In the genomic region with DNA sequence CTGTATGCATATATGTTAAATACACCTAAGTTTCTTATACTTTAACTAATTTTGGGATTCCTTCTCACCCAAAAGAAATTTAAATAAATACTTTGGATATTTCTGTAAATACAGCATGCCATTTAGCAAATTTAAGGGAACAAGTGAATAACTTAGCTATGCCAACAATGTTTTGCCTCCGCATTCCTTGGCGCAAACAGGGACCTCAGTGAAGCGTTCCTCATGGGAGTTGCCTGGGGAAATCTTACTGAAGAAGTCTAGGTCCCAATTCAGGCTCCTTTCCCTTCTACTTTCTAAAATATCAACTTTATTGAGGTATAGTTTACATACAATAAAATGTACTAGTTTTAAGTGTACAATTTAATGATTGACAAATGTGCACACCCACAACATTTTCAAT, we compare ENCODE assay signal across 1 cellular context.
TF ChIP-seq lines count a peak whose summit lies in the region.

No MANE protein-coding gene starts in this region.

TF ChIP-seq in GM23338, 12 proteins besides CTCF, POLR2A, EP300 and RAD21:
- TF ChIP-seq, protein P1, sequence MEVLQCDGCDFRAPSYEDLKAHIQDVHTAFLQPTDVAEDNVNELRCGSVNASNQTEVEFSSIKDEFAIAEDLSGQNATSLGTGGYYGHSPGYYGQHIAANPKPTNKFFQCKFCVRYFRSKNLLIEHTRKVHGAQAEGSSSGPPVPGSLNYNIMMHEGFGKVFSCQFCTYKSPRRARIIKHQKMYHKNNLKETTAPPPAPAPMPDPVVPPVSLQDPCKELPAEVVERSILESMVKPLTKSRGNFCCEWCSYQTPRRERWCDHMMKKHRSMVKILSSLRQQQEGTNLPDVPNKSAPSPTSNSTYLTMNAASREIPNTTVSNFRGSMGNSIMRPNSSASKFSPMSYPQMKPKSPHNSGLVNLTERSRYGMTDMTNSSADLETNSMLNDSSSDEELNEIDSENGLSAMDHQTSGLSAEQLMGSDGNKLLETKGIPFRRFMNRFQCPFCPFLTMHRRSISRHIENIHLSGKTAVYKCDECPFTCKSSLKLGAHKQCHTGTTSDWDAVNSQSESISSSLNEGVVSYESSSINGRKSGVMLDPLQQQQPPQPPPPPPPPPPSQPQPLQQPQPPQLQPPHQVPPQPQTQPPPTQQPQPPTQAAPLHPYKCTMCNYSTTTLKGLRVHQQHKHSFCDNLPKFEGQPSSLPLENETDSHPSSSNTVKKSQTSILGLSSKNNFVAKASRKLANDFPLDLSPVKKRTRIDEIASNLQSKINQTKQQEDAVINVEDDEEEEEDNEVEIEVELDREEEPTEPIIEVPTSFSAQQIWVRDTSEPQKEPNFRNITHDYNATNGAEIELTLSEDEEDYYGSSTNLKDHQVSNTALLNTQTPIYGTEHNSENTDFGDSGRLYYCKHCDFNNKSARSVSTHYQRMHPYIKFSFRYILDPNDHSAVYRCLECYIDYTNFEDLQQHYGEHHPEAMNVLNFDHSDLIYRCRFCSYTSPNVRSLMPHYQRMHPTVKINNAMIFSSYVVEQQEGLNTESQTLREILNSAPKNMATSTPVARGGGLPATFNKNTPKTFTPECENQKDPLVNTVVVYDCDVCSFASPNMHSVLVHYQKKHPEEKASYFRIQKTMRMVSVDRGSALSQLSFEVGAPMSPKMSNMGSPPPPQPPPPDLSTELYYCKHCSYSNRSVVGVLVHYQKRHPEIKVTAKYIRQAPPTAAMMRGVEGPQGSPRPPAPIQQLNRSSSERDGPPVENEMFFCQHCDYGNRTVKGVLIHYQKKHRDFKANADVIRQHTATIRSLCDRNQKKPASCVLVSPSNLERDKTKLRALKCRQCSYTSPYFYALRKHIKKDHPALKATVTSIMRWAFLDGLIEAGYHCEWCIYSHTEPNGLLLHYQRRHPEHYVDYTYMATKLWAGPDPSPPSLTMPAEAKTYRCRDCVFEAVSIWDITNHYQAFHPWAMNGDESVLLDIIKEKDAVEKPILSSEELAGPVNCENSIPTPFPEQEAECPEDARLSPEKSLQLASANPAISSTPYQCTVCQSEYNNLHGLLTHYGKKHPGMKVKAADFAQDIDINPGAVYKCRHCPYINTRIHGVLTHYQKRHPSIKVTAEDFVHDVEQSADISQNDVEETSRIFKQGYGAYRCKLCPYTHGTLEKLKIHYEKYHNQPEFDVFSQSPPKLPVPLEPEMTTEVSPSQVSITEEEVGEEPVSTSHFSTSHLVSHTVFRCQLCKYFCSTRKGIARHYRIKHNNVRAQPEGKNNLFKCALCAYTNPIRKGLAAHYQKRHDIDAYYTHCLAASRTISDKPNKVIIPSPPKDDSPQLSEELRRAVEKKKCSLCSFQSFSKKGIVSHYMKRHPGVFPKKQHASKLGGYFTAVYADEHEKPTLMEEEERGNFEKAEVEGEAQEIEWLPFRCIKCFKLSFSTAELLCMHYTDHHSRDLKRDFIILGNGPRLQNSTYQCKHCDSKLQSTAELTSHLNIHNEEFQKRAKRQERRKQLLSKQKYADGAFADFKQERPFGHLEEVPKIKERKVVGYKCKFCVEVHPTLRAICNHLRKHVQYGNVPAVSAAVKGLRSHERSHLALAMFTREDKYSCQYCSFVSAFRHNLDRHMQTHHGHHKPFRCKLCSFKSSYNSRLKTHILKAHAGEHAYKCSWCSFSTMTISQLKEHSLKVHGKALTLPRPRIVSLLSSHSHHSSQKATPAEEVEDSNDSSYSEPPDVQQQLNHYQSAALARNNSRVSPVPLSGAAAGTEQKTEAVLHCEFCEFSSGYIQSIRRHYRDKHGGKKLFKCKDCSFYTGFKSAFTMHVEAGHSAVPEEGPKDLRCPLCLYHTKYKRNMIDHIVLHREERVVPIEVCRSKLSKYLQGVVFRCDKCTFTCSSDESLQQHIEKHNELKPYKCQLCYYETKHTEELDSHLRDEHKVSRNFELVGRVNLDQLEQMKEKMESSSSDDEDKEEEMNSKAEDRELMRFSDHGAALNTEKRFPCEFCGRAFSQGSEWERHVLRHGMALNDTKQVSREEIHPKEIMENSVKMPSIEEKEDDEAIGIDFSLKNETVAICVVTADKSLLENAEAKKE (CRISPR knock-in tag; IDR thresholded peaks at IDR 0.05) = no peak
- TF ChIP-seq POLR2AphosphoS5 (IDR thresholded peaks at IDR 0.05; ENCODE audit: low read depth) (no peak), CREB1 (CRISPR knock-in tag; IDR thresholded peaks at IDR 0.05; ENCODE audit: low read depth) (no peak), ZNF331 (CRISPR knock-in tag; IDR thresholded peaks at IDR 0.05; ENCODE audit: low read depth) (no peak), STAT1 (IDR thresholded peaks at IDR 0.05; ENCODE audit: unreplicated experiment) (no peak), JUNB (IDR thresholded peaks at IDR 0.05; ENCODE audit: unreplicated experiment) (no peak), NANOG (IDR thresholded peaks at IDR 0.05; ENCODE audit: borderline replicate concordance) (no peak), EZH2 (IDR thresholded peaks at IDR 0.05; ENCODE audit: low read depth, unreplicated experiment) (no peak), ZNF114 (CRISPR knock-in tag; IDR thresholded peaks at IDR 0.05) (no peak), EZH2phosphoT487 (IDR thresholded peaks at IDR 0.05; ENCODE audit: unreplicated experiment) (no peak)
- TF ChIP-seq, protein P2, sequence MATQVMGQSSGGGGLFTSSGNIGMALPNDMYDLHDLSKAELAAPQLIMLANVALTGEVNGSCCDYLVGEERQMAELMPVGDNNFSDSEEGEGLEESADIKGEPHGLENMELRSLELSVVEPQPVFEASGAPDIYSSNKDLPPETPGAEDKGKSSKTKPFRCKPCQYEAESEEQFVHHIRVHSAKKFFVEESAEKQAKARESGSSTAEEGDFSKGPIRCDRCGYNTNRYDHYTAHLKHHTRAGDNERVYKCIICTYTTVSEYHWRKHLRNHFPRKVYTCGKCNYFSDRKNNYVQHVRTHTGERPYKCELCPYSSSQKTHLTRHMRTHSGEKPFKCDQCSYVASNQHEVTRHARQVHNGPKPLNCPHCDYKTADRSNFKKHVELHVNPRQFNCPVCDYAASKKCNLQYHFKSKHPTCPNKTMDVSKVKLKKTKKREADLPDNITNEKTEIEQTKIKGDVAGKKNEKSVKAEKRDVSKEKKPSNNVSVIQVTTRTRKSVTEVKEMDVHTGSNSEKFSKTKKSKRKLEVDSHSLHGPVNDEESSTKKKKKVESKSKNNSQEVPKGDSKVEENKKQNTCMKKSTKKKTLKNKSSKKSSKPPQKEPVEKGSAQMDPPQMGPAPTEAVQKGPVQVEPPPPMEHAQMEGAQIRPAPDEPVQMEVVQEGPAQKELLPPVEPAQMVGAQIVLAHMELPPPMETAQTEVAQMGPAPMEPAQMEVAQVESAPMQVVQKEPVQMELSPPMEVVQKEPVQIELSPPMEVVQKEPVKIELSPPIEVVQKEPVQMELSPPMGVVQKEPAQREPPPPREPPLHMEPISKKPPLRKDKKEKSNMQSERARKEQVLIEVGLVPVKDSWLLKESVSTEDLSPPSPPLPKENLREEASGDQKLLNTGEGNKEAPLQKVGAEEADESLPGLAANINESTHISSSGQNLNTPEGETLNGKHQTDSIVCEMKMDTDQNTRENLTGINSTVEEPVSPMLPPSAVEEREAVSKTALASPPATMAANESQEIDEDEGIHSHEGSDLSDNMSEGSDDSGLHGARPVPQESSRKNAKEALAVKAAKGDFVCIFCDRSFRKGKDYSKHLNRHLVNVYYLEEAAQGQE (IDR thresholded peaks at IDR 0.05; ENCODE audit: unreplicated experiment) = no peak
- TF ChIP-seq, protein P3, sequence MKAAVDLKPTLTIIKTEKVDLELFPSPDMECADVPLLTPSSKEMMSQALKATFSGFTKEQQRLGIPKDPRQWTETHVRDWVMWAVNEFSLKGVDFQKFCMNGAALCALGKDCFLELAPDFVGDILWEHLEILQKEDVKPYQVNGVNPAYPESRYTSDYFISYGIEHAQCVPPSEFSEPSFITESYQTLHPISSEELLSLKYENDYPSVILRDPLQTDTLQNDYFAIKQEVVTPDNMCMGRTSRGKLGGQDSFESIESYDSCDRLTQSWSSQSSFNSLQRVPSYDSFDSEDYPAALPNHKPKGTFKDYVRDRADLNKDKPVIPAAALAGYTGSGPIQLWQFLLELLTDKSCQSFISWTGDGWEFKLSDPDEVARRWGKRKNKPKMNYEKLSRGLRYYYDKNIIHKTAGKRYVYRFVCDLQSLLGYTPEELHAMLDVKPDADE (IDR thresholded peaks at IDR 0.05) = no peak
